ENCODE assay signal across 8 cellular contexts in genomic region chr1:224329484-224329841, GRCh38. TPM values are rescaled to one million over a fixed set of nuclear protein-coding genes. Genes with fewer than 3 reads are reported as not detected.
A peak's percentile ranks its signal among the peaks of the same experiment; 100 is the strongest.
DNase-seq lines count a peak whose midpoint lies in the region.

No MANE protein-coding gene starts in this region.

- H3K9me3 Mint-ChIP-seq in activated T-helper 1 cell treated with anti-CD3 and anti-CD28 coated beads, Interleukin-12 subunit alpha, Interleukin-12 subunit beta, Interleukin-2, Interleukin-4 antibody, amounts not matched to agents 30 ng/mL and 10 ng/mL and 1 ng/mL, durations not matched to agents 14 hours and 24 hours and 36 hours: no peaks in the 10 kb centered on the region

- peak overlapping the region; percentile 91 for H3K27ac ChIP-seq in substantia nigra (ENCODE audit: low read depth, low read length, poor library complexity, severe bottlenecking)

- peak overlapping the region; percentile 98 for H3K4me3 Mint-ChIP-seq in activated T-helper 1 cell treated with anti-CD3 and anti-CD28 coated beads, Interleukin-12 subunit alpha, Interleukin-12 subunit beta, Interleukin-2, Interleukin-4 antibody, amounts not matched to agents 30 ng/mL and 10 ng/mL and 1 ng/mL, durations not matched to agents 14 hours and 24 hours and 36 hours

- H3K27me3 Mint-ChIP-seq in activated T-helper 1 cell treated with anti-CD3 and anti-CD28 coated beads, Interleukin-12 subunit alpha, Interleukin-12 subunit beta, Interleukin-2, Interleukin-4 antibody, amounts not matched to agents 30 ng/mL and 10 ng/mL and 1 ng/mL, durations not matched to agents 14 hours and 24 hours and 36 hours (ENCODE audit: insufficient read depth): no peaks in the 10 kb centered on the region

- H3K27ac Mint-ChIP-seq in activated T-helper 1 cell treated with anti-CD3 and anti-CD28 coated beads, Interleukin-12 subunit alpha, Interleukin-12 subunit beta, Interleukin-2, Interleukin-4 antibody, amounts not matched to agents 30 ng/mL and 10 ng/mL and 1 ng/mL, durations not matched to agents 14 hours and 24 hours and 36 hours: peak overlapping the region; percentile 100

- DNase-seq in NCI-H748 treated with DMSO at 0.1 percent for 48 hours (lab: John Stamatoyannopoulos, UW) (peak; percentile 10), NCI-H748 (lab: John Stamatoyannopoulos, UW; ENCODE audit: unreplicated experiment) (no peak), inferior parietal cortex (ENCODE audit: extremely low spot score) (peak; percentile 8), substantia nigra (lab: John Stamatoyannopoulos, UW) (no peak), iPS-NIHi7 (ENCODE audit: extremely low spot score) (no peak), NCI-H2081 (lab: John Stamatoyannopoulos, UW) (no peak), amygdala (lab: John Stamatoyannopoulos, UW) (no peak)
- no peak for DNase-seq in activated T-helper 1 cell treated with anti-CD3 and anti-CD28 coated beads, Interleukin-12 subunit alpha, Interleukin-12 subunit beta, Interleukin-2, Interleukin-4 antibody, amounts not matched to agents 30 ng/mL and 10 ng/mL and 1 ng/mL, durations not matched to agents 14 hours and 24 hours and 36 hours (ENCODE audit: low spot score)

- H3K4me1 Mint-ChIP-seq in activated T-helper 1 cell treated with anti-CD3 and anti-CD28 coated beads, Interleukin-12 subunit alpha, Interleukin-12 subunit beta, Interleukin-2, Interleukin-4 antibody, amounts not matched to agents 30 ng/mL and 10 ng/mL and 1 ng/mL, durations not matched to agents 14 hours and 24 hours and 36 hours (ENCODE audit: low read depth): peaks cover 42% of the 10 kb centered on the region

- H3K36me3 Mint-ChIP-seq in activated T-helper 1 cell treated with anti-CD3 and anti-CD28 coated beads, Interleukin-12 subunit alpha, Interleukin-12 subunit beta, Interleukin-2, Interleukin-4 antibody, amounts not matched to agents 30 ng/mL and 10 ng/mL and 1 ng/mL, durations not matched to agents 14 hours and 24 hours and 36 hours (ENCODE audit: low read depth): peaks cover 8% of the 10 kb centered on the region

- intact Hi-C loops in activated T-helper 1 cell treated with anti-CD3 and anti-CD28 coated beads, Interleukin-12 subunit alpha, Interleukin-12 subunit beta, Interleukin-2, Interleukin-4 antibody, amounts not matched to agents 30 ng/mL and 10 ng/mL and 1 ng/mL, durations not matched to agents 14 hours and 24 hours and 36 hours (cut with micrococcal nuclease): no loop called here

RNA-seq across cellular contexts. Expression of gene NVL, which starts 0.5 kb away (rescaled TPM):
- total RNA-seq in activated T-helper 1 cell treated with anti-CD3 and anti-CD28 coated beads, Interleukin-12 subunit alpha, Interleukin-12 subunit beta, Interleukin-2, Interleukin-4 antibody, amounts not matched to agents 30 ng/mL and 10 ng/mL and 1 ng/mL, durations not matched to agents 14 hours and 24 hours and 36 hours: 47.2 and 47.6 TPM in 2 replicates

RNA-seq across cellular contexts. Expression of gene CNIH4, which starts 27.2 kb away (rescaled TPM):
- 80.7 and 82.3 TPM in 2 replicates for total RNA-seq in activated T-helper 1 cell treated with anti-CD3 and anti-CD28 coated beads, Interleukin-12 subunit alpha, Interleukin-12 subunit beta, Interleukin-2, Interleukin-4 antibody, amounts not matched to agents 30 ng/mL and 10 ng/mL and 1 ng/mL, durations not matched to agents 14 hours and 24 hours and 36 hours

Comparison
In these comparisons a context has a peak if more than half of its experiments do, and no peak if none do; other contexts are left out.
1. DNase-seq: peak in NCI-H748 treated with DMSO at 0.1 percent for 48 hours (single experiment) and inferior parietal cortex (single experiment); none in NCI-H748 (single experiment), activated T-helper 1 cell treated with anti-CD3 and anti-CD28 coated beads, Interleukin-12 subunit alpha, Interleukin-12 subunit beta, Interleukin-2, Interleukin-4 antibody, amounts not matched to agents 30 ng/mL and 10 ng/mL and 1 ng/mL, durations not matched to agents 14 hours and 24 hours and 36 hours (single experiment), substantia nigra (0 of 49), iPS-NIHi7 (single experiment), NCI-H2081 (0 of 2) and amygdala (0 of 56).